In genomic region chr4:40908702-40909362, GRCh38 we compare ENCODE assay signal across 8 cellular contexts.
DNase-seq lines count a peak whose midpoint lies in the region; ATAC-seq and TF ChIP-seq lines count a peak whose summit lies in the region.

No MANE protein-coding gene starts in this region.

- H3K9me3 ChIP-seq in ascending aorta: no peaks in the 10 kb centered on the region

- peak overlapping the region in 1 of 2 donors; percentile 4 for H3K4me3 ChIP-seq in ascending aorta
- no peak overlapping the region for H3K4me3 ChIP-seq in skin epidermis

- no peaks in the 10 kb centered on the region for H3K27me3 ChIP-seq in ascending aorta

- peak; percentile 95 for ATAC-seq in HG02885 (IDR thresholded peaks at IDR 0.05; ENCODE audit: poor library complexity, unreplicated experiment)

- peak; percentile 43 for DNase-seq in NK-92 treated with Interleukin-12 subunit alpha and Interleukin-12 subunit beta, amount 100 ng/mL, for 24 hours (lab: John Stamatoyannopoulos, UW)
- DNase-seq in NK-92 (lab: John Stamatoyannopoulos, UW; ENCODE audit: unreplicated experiment) (no peak), NCI-H1694 (lab: John Stamatoyannopoulos, UW) (peak; percentile 61), T-helper 2 cell (peak in 4 of 5 experiments; percentile 16 to 83 (median 44)), ascending aorta (ENCODE audit: low spot score in 2 of 2) (peak; percentile 26 to 90), hypothalamus (lab: John Stamatoyannopoulos, UW) (peak in 36 of 51 donors; percentile 3 to 66 (median 30))

- H3K4me1 ChIP-seq in ascending aorta: peaks cover 12 to 25% of the 10 kb centered on the region in 2 donors

- TF ChIP-seq CTCF in ascending aorta (IDR thresholded peaks at IDR 0.05): peak; percentile 92 to 94 (median 92)

- peaks cover 0 to 6% of the 10 kb centered on the region in 2 donors for H3K36me3 ChIP-seq in ascending aorta

- intact Hi-C loops in ascending aorta (cut with DNase I): loop anchor here (1.0 kb wide), 3 partner anchors 9 to 305 kb away; partner anchors contain the start of gene APBB2

- H3K27ac ChIP-seq in ascending aorta (peak overlapping the region; percentile 79 to 91), skin epidermis (peak overlapping the region in 19 of 21 experiments; percentile 45 to 81 (median 68))
